ENCODE assay signal across 10 cellular contexts in the genomic region with DNA sequence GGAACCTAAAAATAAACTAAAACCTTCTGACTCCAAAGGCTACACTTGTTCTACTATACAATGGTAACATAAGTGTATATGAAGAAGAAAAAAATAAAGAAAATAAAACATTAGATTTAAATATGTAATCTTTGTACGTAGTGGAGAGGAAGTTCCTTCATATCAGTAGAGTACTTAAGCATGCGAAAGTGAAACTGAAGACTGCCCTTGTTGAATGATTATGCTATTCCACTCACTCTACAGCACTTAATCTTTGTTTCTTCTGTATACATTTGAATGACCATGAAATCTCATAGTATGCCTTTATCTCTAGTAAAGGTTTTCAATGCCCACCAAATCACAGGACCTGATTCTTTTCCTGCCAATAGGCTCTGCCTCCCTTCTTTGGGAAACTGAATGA.
DNase-seq lines count a peak whose midpoint lies in the region; ATAC-seq and TF ChIP-seq lines count a peak whose summit lies in the region.
"Had no signal": no experiment of that assay in that cellular context is flagged by ENCODE, and none has a peak within 500 bp of the region (broad histone marks: within the 10 kb centered on the region; RNA-seq: fewer than 3 reads in every experiment).

No MANE protein-coding gene starts in this region.

- H2AK5ac ChIP-seq in mesendoderm (ENCODE audit: low read length) (no peak overlapping the region), neuronal stem cell (ENCODE audit: low read depth, low read length) (no peak overlapping the region)

- no peak overlapping the region for H2BK15ac ChIP-seq in mesendoderm (replicated peaks; ENCODE audit: low read depth)
- no peak overlapping the region for H2BK15ac ChIP-seq in neuronal stem cell (ENCODE audit: low read length)

- no peak overlapping the region for H2BK120ac ChIP-seq in mesendoderm (ENCODE audit: low read depth, low read length)
- no peak overlapping the region for H2BK120ac ChIP-seq in neuronal stem cell (ENCODE audit: low read depth, low read length)

- no peak overlapping the region for H3K56ac ChIP-seq in mesendoderm (ENCODE audit: low read length)

- H4K8ac ChIP-seq in mesendoderm (ENCODE audit: low read depth, low read length) (no peak overlapping the region), neuronal stem cell (ENCODE audit: low read depth, low read length) (no peak overlapping the region)

- H3K4me3 ChIP-seq in mesendoderm (ENCODE audit: low read length) (no peak overlapping the region), neuronal stem cell (ENCODE audit: low read length in 2 of 2) (no peak overlapping the region)
- H3K4me3 ChIP-seq in CD8-positive, alpha-beta T cell (ENCODE audit: low read depth, low read length): no peak overlapping the region
- H3K4me3 ChIP-seq: spleen had no signal

- H3K18ac ChIP-seq in mesendoderm (ENCODE audit: low read length): no peak overlapping the region
- H3K18ac ChIP-seq in neuronal stem cell (ENCODE audit: low read length): no peak overlapping the region

- H3K79me2 ChIP-seq in mesendoderm (ENCODE audit: control insufficient read depth, insufficient read depth, low read length): no peaks in the 10 kb centered on the region

- no peak overlapping the region for H3K4ac ChIP-seq in mesendoderm (ENCODE audit: low read depth, low read length)
- no peak overlapping the region for H3K4ac ChIP-seq in neuronal stem cell (ENCODE audit: low read length)

- H3K27ac Mint-ChIP-seq in CD8-positive, alpha-beta T cell: no peak overlapping the region

- H3K36me3 ChIP-seq in mesendoderm (ENCODE audit: control insufficient read depth, insufficient read depth, low read length): no peaks in the 10 kb centered on the region
- no peaks in the 10 kb centered on the region for H3K36me3 ChIP-seq in CD8-positive, alpha-beta T cell (ENCODE audit: insufficient read depth, low read length)
- H3K36me3 ChIP-seq in neuronal stem cell (replicated peaks in 1 of 2; ENCODE audit: control insufficient read depth in 2 of 2, insufficient read depth in 2 of 2, low read length in 2 of 2): no peaks in the 10 kb centered on the region
- H3K36me3 ChIP-seq: spleen had no signal

- WGBS in mesendoderm (ENCODE audit: extremely low coverage, insufficient coverage, low lambda C conversion rate): no CpG with 5 or more reads among the region's 2 CpGs
- WGBS in neuronal stem cell (ENCODE audit: extremely low coverage in 2 of 2, insufficient read length in 2 of 2, insufficient replicate concordance in 1 of 2), 2 donors: no CpG with 5 or more reads among the region's 2 CpGs

- no peaks in the 10 kb centered on the region for H3K79me1 ChIP-seq in mesendoderm (ENCODE audit: low read length)
- H3K79me1 ChIP-seq in neuronal stem cell (ENCODE audit: low read depth, low read length): no peaks in the 10 kb centered on the region

- TF ChIP-seq CTCF in CD8-positive, alpha-beta T cell (IDR thresholded peaks at IDR 0.05): no peak

- H2BK12ac ChIP-seq in neuronal stem cell (ENCODE audit: low read length): no peak overlapping the region

- H3K4me3 Mint-ChIP-seq in CD8-positive, alpha-beta T cell: no peak overlapping the region

- POLR2A ChIA-PET in CD8-positive, alpha-beta T cell (lab: Charles Lee): no interaction called here

- CTCF ChIA-PET in CD8-positive, alpha-beta T cell (lab: Charles Lee): no interaction called here

- H3K9me3 Mint-ChIP-seq in CD8-positive, alpha-beta T cell: no peaks in the 10 kb centered on the region

- H3K27me3 ChIP-seq in mesendoderm (ENCODE audit: insufficient read depth, low read length, poor library complexity) (no peaks in the 10 kb centered on the region), neuronal stem cell (ENCODE audit: control insufficient read depth in 3 of 3, insufficient read depth in 3 of 3, low read depth in 1 of 3, low read length in 3 of 3) (no peaks in the 10 kb centered on the region)
- H3K27me3 ChIP-seq in CD8-positive, alpha-beta T cell (ENCODE audit: insufficient read depth, low read length): no peaks in the 10 kb centered on the region
- H3K27me3 ChIP-seq: spleen had no signal

- H3K27ac ChIP-seq in mesendoderm (ENCODE audit: low read depth, low read length): no peak overlapping the region
- H3K27ac ChIP-seq in CD8-positive, alpha-beta T cell (ENCODE audit: low read depth, low read length): no peak overlapping the region
- H3K27ac ChIP-seq in neuronal stem cell (replicated peaks; ENCODE audit: low read length): no peak overlapping the region

- H3K23ac ChIP-seq in mesendoderm (ENCODE audit: low read length) (no peak overlapping the region), neuronal stem cell (ENCODE audit: low read depth, low read length, poor library complexity) (no peak overlapping the region)

- no peak overlapping the region for H3K9ac ChIP-seq in mesendoderm (ENCODE audit: low read length)
- no peak overlapping the region for H3K9ac ChIP-seq in neuronal stem cell (ENCODE audit: low read depth, low read length, poor library complexity)

- H3K4me2 ChIP-seq in mesendoderm (ENCODE audit: low read length) (no peak overlapping the region), neuronal stem cell (ENCODE audit: insufficient read depth, low read length, poor library complexity, severe bottlenecking) (no peak overlapping the region)

- intact Hi-C loops in CD8-positive, alpha-beta T cell (cut with DNase I, micrococcal nuclease): no loop called here

- peak; percentile 97 for ATAC-seq in GM18861 (IDR thresholded peaks at IDR 0.05; ENCODE audit: unreplicated experiment)
- ATAC-seq in GM21737 (IDR thresholded peaks at IDR 0.05; ENCODE audit: unreplicated experiment): peak; percentile 81
- peak; percentile 86 for ATAC-seq in HG03460 (IDR thresholded peaks at IDR 0.05; ENCODE audit: unreplicated experiment)
- ATAC-seq in CD8-positive, alpha-beta T cell: no peak

- peaks cover 6% of the 10 kb centered on the region for H3K4me1 Mint-ChIP-seq in CD8-positive, alpha-beta T cell (ENCODE audit: low read depth)

- no peak overlapping the region for H4K5ac ChIP-seq in mesendoderm (ENCODE audit: low read length)

- H3K27me3 Mint-ChIP-seq in CD8-positive, alpha-beta T cell (ENCODE audit: low read depth): no peaks in the 10 kb centered on the region

- H2BK5ac ChIP-seq in mesendoderm (ENCODE audit: low read length) (no peak overlapping the region), neuronal stem cell (ENCODE audit: low read length) (no peak overlapping the region)

- H4K91ac ChIP-seq in neuronal stem cell (ENCODE audit: low read depth, low read length, poor library complexity): no peak overlapping the region

- no peak overlapping the region for H2AFZ ChIP-seq in neuronal stem cell (ENCODE audit: low read length)

- no peak overlapping the region for H3K14ac ChIP-seq in neuronal stem cell (ENCODE audit: low read length)

- DNase-seq in iris pigment epithelial cell (ENCODE audit: low read depth) (peak; percentile 36), mesendoderm (no peak), NCI-H526 (lab: John Stamatoyannopoulos, UW) (no peak), neuronal stem cell (ENCODE audit: low spot score) (no peak)
- no peak for DNase-seq in CD8-positive, alpha-beta T cell
- DNase-seq: NCI-H2029 treated with DMSO at 0.1 percent for 48 hours, spleen had no signal

- H3K4me1 ChIP-seq in mesendoderm (ENCODE audit: control insufficient read depth, low read depth, low read length) (no peaks in the 10 kb centered on the region), neuronal stem cell (ENCODE audit: control insufficient read depth in 2 of 2, insufficient read depth in 1 of 2, low read depth in 1 of 2, low read length in 2 of 2) (no peaks in the 10 kb centered on the region)
- H3K4me1 ChIP-seq in CD8-positive, alpha-beta T cell (ENCODE audit: insufficient read depth, low read length): no peaks in the 10 kb centered on the region
- H3K4me1 ChIP-seq: spleen had no signal

- no peaks in the 10 kb centered on the region for H3K36me3 Mint-ChIP-seq in CD8-positive, alpha-beta T cell

- no peaks in the 10 kb centered on the region for H3K9me3 ChIP-seq in CD8-positive, alpha-beta T cell (ENCODE audit: low read length)
- no peaks in the 10 kb centered on the region for H3K9me3 ChIP-seq in neuronal stem cell (replicated peaks in 1 of 2; ENCODE audit: control insufficient read depth in 2 of 2, insufficient read depth in 1 of 2, low read depth in 1 of 2, low read length in 2 of 2)
- H3K9me3 ChIP-seq: spleen had no signal
